22 cellular contexts compared by ENCODE assay signal in genomic region chr10:28892818-28893547, GRCh38.
DNase-seq lines count a peak whose midpoint lies in the region; ATAC-seq and TF ChIP-seq lines count a peak whose summit lies in the region.
"Had no signal": no experiment of that assay in that cellular context is flagged by ENCODE, and none has a peak within 500 bp of the region (broad histone marks: within the 10 kb centered on the region; RNA-seq: fewer than 3 reads in every experiment).

No MANE protein-coding gene starts in this region.

- H3K4me1 ChIP-seq in fibroblast of lung (ENCODE audit: control insufficient read depth, extremely low read depth, insufficient read depth, low read length) (no peaks in the 10 kb centered on the region), osteoblast (ENCODE audit: insufficient read depth, low read length) (peaks cover 11% of the 10 kb centered on the region), heart left ventricle (peaks cover 0 to 7% (median 0%) of the 10 kb centered on the region in 12 donors)
- H3K4me1 ChIP-seq: suprapubic skin had no signal

- intact Hi-C loops in heart left ventricle (cut with DNase I): loop anchor here in 2 of 10 donors (5.0 to 10.0 kb wide), 2 partner anchors 89 to 218 kb away; partner anchors contain the start of gene BAMBI (in 1 of the 2)

- H3K9me3 ChIP-seq in fibroblast of lung (ENCODE audit: control insufficient read depth, insufficient read depth, low read depth, low read length) (no peaks in the 10 kb centered on the region), osteoblast (ENCODE audit: low read depth, low read length) (no peaks in the 10 kb centered on the region), heart left ventricle (no peaks in the 10 kb centered on the region)
- H3K9me3 ChIP-seq: suprapubic skin had no signal

- no peaks in the 10 kb centered on the region for H3K9me3 Mint-ChIP-seq in T-helper 2 cell treated with Interferon-gamma antibody and Interleukin-4, amounts not matched to agents 5 μg/mL and 100 μg/mL, for 36 hours
- H3K9me3 Mint-ChIP-seq: activated naive CD4-positive, alpha-beta T cell treated with anti-CD3 and anti-CD28 coated beads, Interleukin-2, amount 50 U/mL, for 24 hours; immature natural killer cell had no signal

- H3K9ac ChIP-seq in fibroblast of lung (ENCODE audit: insufficient read depth, low read length): no peak overlapping the region
- H3K9ac ChIP-seq: GM23248 had no signal

- no peaks in the 10 kb centered on the region for H3K36me3 Mint-ChIP-seq in T-helper 2 cell treated with Interferon-gamma antibody and Interleukin-4, amounts not matched to agents 5 μg/mL and 100 μg/mL, for 36 hours (ENCODE audit: low read depth)
- H3K36me3 Mint-ChIP-seq: immature natural killer cell had no signal

- no peak overlapping the region for H2AFZ ChIP-seq in fibroblast of lung (ENCODE audit: low read length)
- peak overlapping the region; percentile 13 for H2AFZ ChIP-seq in osteoblast (ENCODE audit: low read length)
- H2AFZ ChIP-seq: GM23248 had no signal

- H3K79me2 ChIP-seq in fibroblast of lung (ENCODE audit: control insufficient read depth, insufficient read depth, low read length): no peaks in the 10 kb centered on the region
- no peaks in the 10 kb centered on the region for H3K79me2 ChIP-seq in osteoblast (ENCODE audit: insufficient read depth, low read length)

- no peak for ATAC-seq in heart left ventricle
- ATAC-seq: activated CD4-positive, alpha-beta T cell treated with anti-CD3 and anti-CD28 coated beads for 36 hours; right cardiac atrium had no signal

- TF ChIP-seq POLR2A in heart left ventricle (IDR thresholded peaks at IDR 0.05): no peak

- WGBS in heart left ventricle, 4 donors: 65 to 78% (median 76%) methylated on average over 9 of the region's 9 CpGs

- no peaks in the 10 kb centered on the region for H3K27me3 Mint-ChIP-seq in T-helper 2 cell treated with Interferon-gamma antibody and Interleukin-4, amounts not matched to agents 5 μg/mL and 100 μg/mL, for 36 hours (ENCODE audit: low read depth)
- H3K27me3 Mint-ChIP-seq: activated CD4-positive, alpha-beta T cell treated with anti-CD3 and anti-CD28 coated beads for 36 hours; activated naive CD4-positive, alpha-beta T cell treated with anti-CD3 and anti-CD28 coated beads, Interleukin-2, amount 50 U/mL, for 24 hours had no signal

- no peak overlapping the region for H3K27ac ChIP-seq in fibroblast of lung (ENCODE audit: insufficient read depth, low read length)
- no peak overlapping the region for H3K27ac ChIP-seq in osteoblast (ENCODE audit: low read depth, low read length)
- H3K27ac ChIP-seq in heart left ventricle: no peak overlapping the region
- H3K27ac ChIP-seq: GM23248, suprapubic skin had no signal

- H4K20me1 ChIP-seq in fibroblast of lung (ENCODE audit: control insufficient read depth, extremely low read depth, insufficient read depth, low read length) (no peaks in the 10 kb centered on the region), osteoblast (ENCODE audit: insufficient read depth, low read length) (no peaks in the 10 kb centered on the region)

- H3K27me3 ChIP-seq in fibroblast of lung (ENCODE audit: control insufficient read depth, insufficient read depth, low read length): no peaks in the 10 kb centered on the region
- H3K27me3 ChIP-seq in osteoblast (ENCODE audit: insufficient read depth, low read length): no peaks in the 10 kb centered on the region
- no peaks in the 10 kb centered on the region for H3K27me3 ChIP-seq in heart left ventricle
- H3K27me3 ChIP-seq: suprapubic skin had no signal

- TF ChIP-seq CTCF in fibroblast of lung (conservative IDR thresholded peaks at IDR 0.05 in 1 of 2, IDR thresholded peaks at IDR 0.05 in 1 of 2; ENCODE audit: low read depth in 1 of 2, low read length in 2 of 2) (no peak), osteoblast (IDR thresholded peaks at IDR 0.05; ENCODE audit: extremely low read depth, low read depth, low read length) (no peak), heart left ventricle (IDR thresholded peaks at IDR 0.05) (no peak)

- no peak overlapping the region for H3K27ac Mint-ChIP-seq in T-helper 2 cell treated with Interferon-gamma antibody and Interleukin-4, amounts not matched to agents 5 μg/mL and 100 μg/mL, for 36 hours
- H3K27ac Mint-ChIP-seq: activated CD4-positive, alpha-beta T cell treated with anti-CD3 and anti-CD28 coated beads for 36 hours; activated naive CD4-positive, alpha-beta T cell treated with anti-CD3 and anti-CD28 coated beads, Interleukin-2, amount 50 U/mL, for 24 hours; immature natural killer cell had no signal

- H3K4me3 Mint-ChIP-seq in T-helper 2 cell treated with Interferon-gamma antibody and Interleukin-4, amounts not matched to agents 5 μg/mL and 100 μg/mL, for 36 hours: no peak overlapping the region
- H3K4me3 Mint-ChIP-seq: activated CD4-positive, alpha-beta T cell treated with anti-CD3 and anti-CD28 coated beads for 36 hours; activated naive CD4-positive, alpha-beta T cell treated with anti-CD3 and anti-CD28 coated beads, Interleukin-2, amount 50 U/mL, for 24 hours; immature natural killer cell had no signal

- no peaks in the 10 kb centered on the region for H3K36me3 ChIP-seq in fibroblast of lung (ENCODE audit: control insufficient read depth, insufficient read depth, low read length)
- no peaks in the 10 kb centered on the region for H3K36me3 ChIP-seq in osteoblast (ENCODE audit: insufficient read depth, low read length)
- H3K36me3 ChIP-seq in heart left ventricle: no peaks in the 10 kb centered on the region
- H3K36me3 ChIP-seq: suprapubic skin had no signal

- H3K4me3 ChIP-seq in fibroblast of lung (replicated peaks in 1 of 4; ENCODE audit: control extremely low read depth in 1 of 4, insufficient read depth in 1 of 4, low read depth in 3 of 4, low read length in 4 of 4) (no peak overlapping the region), osteoblast (ENCODE audit: insufficient read depth, low read length) (no peak overlapping the region), heart left ventricle (no peak overlapping the region)
- H3K4me3 ChIP-seq: GM23248, suprapubic skin had no signal

- H3K4me2 ChIP-seq in fibroblast of lung (ENCODE audit: extremely low read depth, insufficient read depth, low read length) (no peak overlapping the region), osteoblast (ENCODE audit: insufficient read depth, low read length) (peak overlapping the region; percentile 51)

- DNase-seq in EL: peak; percentile 76
- DNase-seq in amniotic stem cell (lab: John Stamatoyannopoulos, UW): peak; percentile 58
- DNase-seq in fibroblast of lung (ENCODE audit: low read depth in 2 of 2): peak; percentile 71 to 78
- peak; percentile 85 for DNase-seq in osteoblast (ENCODE audit: insufficient read length, low spot score, missing footprints)
- no peak for DNase-seq in T-helper 2 cell treated with Interferon-gamma antibody and Interleukin-4, amounts not matched to agents 5 μg/mL and 100 μg/mL, for 36 hours (ENCODE audit: low spot score)
- no peak for DNase-seq in NCI-H1694 (lab: John Stamatoyannopoulos, UW)
- DNase-seq in heart left ventricle: no peak
- DNase-seq in AG08396 (ENCODE audit: low spot score): no peak
- DNase-seq: activated CD4-positive, alpha-beta T cell treated with anti-CD3 and anti-CD28 coated beads for 36 hours; central memory CD4-positive, alpha-beta T cell; GDM1; GM23248; immature natural killer cell; Karpas-422; NCI-H146; right cardiac atrium; SHP77; stimulated activated CD4-positive, alpha-beta T cell treated with anti-CD3 and anti-CD28 coated beads, Interleukin-4, amount 100 ng/mL, for 1 hour; stimulated activated CD8-positive, alpha-beta memory T cell treated with anti-CD3 and anti-CD28 coated beads, Interleukin-4, amount 100 ng/mL, for 48 hours; T1000 had no signal

- no peaks in the 10 kb centered on the region for H3K4me1 Mint-ChIP-seq in T-helper 2 cell treated with Interferon-gamma antibody and Interleukin-4, amounts not matched to agents 5 μg/mL and 100 μg/mL, for 36 hours (ENCODE audit: low read depth)
- H3K4me1 Mint-ChIP-seq: activated CD4-positive, alpha-beta T cell treated with anti-CD3 and anti-CD28 coated beads for 36 hours; activated naive CD4-positive, alpha-beta T cell treated with anti-CD3 and anti-CD28 coated beads, Interleukin-2, amount 50 U/mL, for 24 hours; immature natural killer cell had no signal

Comparison
In these comparisons a context has a peak if more than half of its experiments do, and no peak if none do; other contexts are left out.
1. DNase-seq: peak in EL (single experiment), amniotic stem cell (single experiment), fibroblast of lung (2 of 2) and osteoblast (single experiment); none in T-helper 2 cell treated with Interferon-gamma antibody and Interleukin-4, amounts not matched to agents 5 μg/mL and 100 μg/mL, for 36 hours (single experiment), NCI-H1694 (single experiment), heart left ventricle (0 of 5) and AG08396 (single experiment).